ENCODE assay signal across 9 cellular contexts in the genomic region with DNA sequence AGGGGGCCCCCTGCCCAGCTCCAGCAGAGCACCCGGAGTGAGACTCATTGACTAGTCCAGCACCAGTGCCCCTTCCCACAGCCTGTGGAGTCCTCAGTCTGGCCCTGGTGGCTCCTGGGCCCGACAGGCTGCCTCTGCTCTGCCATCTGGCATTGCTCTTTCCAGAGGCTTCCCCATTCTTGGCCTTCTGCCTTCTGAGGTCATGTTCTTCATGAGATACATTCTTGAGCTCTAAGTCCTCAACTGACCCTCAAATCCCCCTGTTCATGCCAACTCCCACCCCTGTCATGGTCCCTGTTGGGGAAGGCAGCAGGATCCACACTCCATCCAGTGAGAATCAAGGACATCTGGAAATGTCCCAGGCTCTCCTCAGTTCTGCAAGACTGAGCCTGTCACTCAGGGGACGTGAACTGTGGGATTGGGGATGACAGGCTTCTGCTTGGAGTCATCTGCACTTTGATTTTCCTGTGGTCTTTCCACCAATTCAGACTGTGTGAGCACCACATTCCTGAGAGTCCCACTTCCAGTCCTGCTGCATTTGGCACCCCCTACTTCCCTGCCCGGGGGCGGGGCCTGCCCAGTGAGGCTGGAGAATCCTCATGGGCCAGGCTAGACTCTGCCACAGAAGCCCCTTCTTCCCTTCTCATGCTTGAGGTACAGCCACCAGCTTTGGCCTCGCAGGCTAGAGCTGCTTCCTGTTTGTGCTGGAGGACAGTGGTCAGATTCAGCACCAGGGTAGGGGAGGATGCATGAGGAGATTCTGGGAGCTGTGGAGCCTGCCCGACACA.
DNase-seq lines count a peak whose midpoint lies in the region; ATAC-seq and TF ChIP-seq lines count a peak whose summit lies in the region.
"Had no signal": no experiment of that assay in that cellular context is flagged by ENCODE, and none has a peak within 500 bp of the region (broad histone marks: within the 10 kb centered on the region; RNA-seq: fewer than 3 reads in every experiment).

No MANE protein-coding gene starts in this region.

- H3K4me1 Mint-ChIP-seq in stimulated activated memory B cell treated with anti-CD40 and anti-IgM and Interleukin-4, amounts not matched to agents 10 μg/mL and 1 μg/mL and 100 μg/mL, for 72 hours: peaks cover 61% of the 10 kb centered on the region

- H3K4me3 ChIP-seq in RWPE2 (ENCODE audit: severe bottlenecking): no peak overlapping the region

- peaks cover 20% of the 10 kb centered on the region for H3K4me1 ChIP-seq in RWPE2 (ENCODE audit: insufficient read depth, poor library complexity, severe bottlenecking)

- no peaks in the 10 kb centered on the region for H3K9me3 ChIP-seq in RWPE2 (ENCODE audit: severe bottlenecking)

- H3K27me3 Mint-ChIP-seq in stimulated activated memory B cell treated with anti-CD40 and anti-IgM and Interleukin-4, amounts not matched to agents 10 μg/mL and 1 μg/mL and 100 μg/mL, for 72 hours: no peaks in the 10 kb centered on the region

- H3K27ac Mint-ChIP-seq in stimulated activated memory B cell treated with anti-CD40 and anti-IgM and Interleukin-4, amounts not matched to agents 10 μg/mL and 1 μg/mL and 100 μg/mL, for 72 hours: peak overlapping the region; percentile 95

- H3K27ac ChIP-seq in RWPE2 (ENCODE audit: poor library complexity, severe bottlenecking): peak overlapping the region; percentile 66
- H3K27ac ChIP-seq: foreskin keratinocyte had no signal

- no peaks in the 10 kb centered on the region for H3K27me3 ChIP-seq in RWPE2 (ENCODE audit: insufficient read depth, poor library complexity, severe bottlenecking)
- H3K27me3 ChIP-seq: foreskin keratinocyte had no signal

- peak; percentile 57 for DNase-seq in NCI-H82 (lab: John Stamatoyannopoulos, UW)
- no peak for DNase-seq in NCI-H82 treated with DMSO at 0.1 percent for 48 hours (lab: John Stamatoyannopoulos, UW; ENCODE audit: unreplicated experiment)
- no peak for DNase-seq in RWPE2 (ENCODE audit: low spot score)
- DNase-seq in fibroblast of peridontal ligament (ENCODE audit: extremely low read depth): peak; percentile 77
- no peak for DNase-seq in HuH-7 (ENCODE audit: low spot score)
- no peak for DNase-seq in NCI-H1092 (lab: John Stamatoyannopoulos, UW)
- no peak for DNase-seq in activated CD8-positive, alpha-beta memory T cell treated with anti-CD3 and anti-CD28 coated beads, Interleukin-2, amount 50 U/mL, for 48 hours

- H3K4me3 Mint-ChIP-seq in stimulated activated memory B cell treated with anti-CD40 and anti-IgM and Interleukin-4, amounts not matched to agents 10 μg/mL and 1 μg/mL and 100 μg/mL, for 72 hours: peak overlapping the region; percentile 55

- H3K36me3 Mint-ChIP-seq in stimulated activated memory B cell treated with anti-CD40 and anti-IgM and Interleukin-4, amounts not matched to agents 10 μg/mL and 1 μg/mL and 100 μg/mL, for 72 hours: peaks cover 46% of the 10 kb centered on the region

- H3K36me3 ChIP-seq in RWPE2 (ENCODE audit: low read depth): no peaks in the 10 kb centered on the region

- no peaks in the 10 kb centered on the region for H3K9me3 Mint-ChIP-seq in stimulated activated memory B cell treated with anti-CD40 and anti-IgM and Interleukin-4, amounts not matched to agents 10 μg/mL and 1 μg/mL and 100 μg/mL, for 72 hours

- ATAC-seq in RWPE2 (ENCODE audit: low read depth): no peak
- ATAC-seq in stimulated activated memory B cell treated with anti-CD40 and anti-IgM and Interleukin-4, amounts not matched to agents 10 μg/mL and 1 μg/mL and 100 μg/mL, for 72 hours: no peak

- no peak for TF ChIP-seq CTCF in RWPE2 (IDR thresholded peaks at IDR 0.05; ENCODE audit: poor library complexity, severe bottlenecking)

Comparison
In these comparisons a context has a peak if more than half of its experiments do, and no peak if none do; other contexts are left out.
1. DNase-seq: peak in NCI-H82 (single experiment) and fibroblast of peridontal ligament (single experiment); none in NCI-H82 treated with DMSO at 0.1 percent for 48 hours (single experiment), RWPE2 (single experiment), HuH-7 (single experiment), NCI-H1092 (single experiment) and activated CD8-positive, alpha-beta memory T cell treated with anti-CD3 and anti-CD28 coated beads, Interleukin-2, amount 50 U/mL, for 48 hours (single experiment).